8 cellular contexts compared by ENCODE assay signal in the genomic region with DNA sequence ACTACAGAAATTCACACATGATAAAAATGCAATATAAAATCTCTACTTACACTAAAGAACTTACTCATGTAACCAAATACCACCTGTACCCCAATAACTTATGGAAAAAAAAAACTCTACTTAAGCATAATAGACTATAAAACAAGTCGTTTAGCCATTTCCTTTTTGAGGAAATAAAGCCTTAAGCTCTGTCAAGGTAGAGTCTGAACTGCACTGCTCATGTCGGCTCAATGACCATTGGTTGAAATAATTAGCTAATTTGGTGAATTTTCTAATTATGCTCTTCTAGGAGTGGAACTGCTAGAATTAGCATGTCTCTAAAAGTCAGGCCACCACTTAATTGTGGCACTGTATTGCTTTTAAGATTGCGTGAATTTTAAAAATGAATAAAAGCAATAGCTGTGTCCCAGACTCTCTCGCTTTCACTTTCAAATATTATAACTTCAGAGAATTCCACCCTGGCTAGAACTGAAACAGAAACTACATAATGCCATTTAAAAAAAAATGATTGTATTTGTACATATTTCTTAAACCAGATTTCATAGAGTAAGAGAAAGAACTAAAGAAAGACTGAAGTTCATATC.
DNase-seq lines count a peak whose midpoint lies in the region; ATAC-seq, FAIRE-seq and TF ChIP-seq lines count a peak whose summit lies in the region.

No MANE protein-coding gene starts in this region.

- peak; percentile 72 for FAIRE-seq in pancreas (lab: Jason Lieb, UNC)

- peaks cover 58% of the 10 kb centered on the region for H3K4me1 Mint-ChIP-seq in chondrocyte (ENCODE audit: low read depth)

- DNase-seq in chondrocyte (ENCODE audit: low spot score), result no peak
- no peak for DNase-seq in pancreas
- no peak for DNase-seq in SK-N-DZ (ENCODE audit: low spot score)
- no peak for DNase-seq in dorsolateral prefrontal cortex
- DNase-seq in D341Med (ENCODE audit: low spot score), result no peak

- no peaks in the 10 kb centered on the region for H3K4me1 ChIP-seq in pancreas

- no peaks in the 10 kb centered on the region for H3K27me3 Mint-ChIP-seq in chondrocyte (ENCODE audit: low read depth)

- no peak overlapping the region for H3K4me3 Mint-ChIP-seq in chondrocyte (ENCODE audit: unreplicated experiment)

- intact Hi-C loops in pancreas (cut with DNase I) (no loop called here), dorsolateral prefrontal cortex (cut with DNase I) (no loop called here)

- ATAC-seq in GM18867 (IDR thresholded peaks at IDR 0.05; ENCODE audit: unreplicated experiment) (peak; percentile 49), HG03378 (IDR thresholded peaks at IDR 0.05; ENCODE audit: unreplicated experiment) (peak; percentile 64), pancreas (peak in 2 of 4 donors; percentile 36 to 39), GM18861 (IDR thresholded peaks at IDR 0.05; ENCODE audit: unreplicated experiment) (no peak)

- no peaks in the 10 kb centered on the region for H3K36me3 Mint-ChIP-seq in chondrocyte (ENCODE audit: low read depth)

- H3K9me3 ChIP-seq in pancreas, result no peaks in the 10 kb centered on the region

- WGBS in pancreas, 2 donors, result 80 to 83% methylated on average over 4 of the region's 4 CpGs

- TF ChIP-seq CTCF in chondrocyte (IDR thresholded peaks at IDR 0.05) (no peak), pancreas (IDR thresholded peaks at IDR 0.05) (no peak), dorsolateral prefrontal cortex (IDR thresholded peaks at IDR 0.05 in 54 of 56, conservative IDR thresholded peaks at IDR 0.05 in 2 of 56; ENCODE audit: low read depth in 1 of 56, partially characterized antibody in 56 of 56) (no peak)

- H3K27ac ChIP-seq in pancreas (no peak overlapping the region), dorsolateral prefrontal cortex (peak overlapping the region in 11 of 59 donors; percentile 1 to 49 (median 20))

- no peaks in the 10 kb centered on the region for H3K9me3 Mint-ChIP-seq in chondrocyte (ENCODE audit: low read depth)

- H3K4me3 ChIP-seq in pancreas (no peak overlapping the region), dorsolateral prefrontal cortex (peak overlapping the region in 24 of 59 donors; percentile 0 to 38 (median 22))

- no peaks in the 10 kb centered on the region for H3K36me3 ChIP-seq in pancreas

- H3K27ac Mint-ChIP-seq in chondrocyte (ENCODE audit: unreplicated experiment), result peak overlapping the region; percentile 10

- H3K27me3 ChIP-seq in pancreas, result no peaks in the 10 kb centered on the region
- H3K27me3 ChIP-seq in dorsolateral prefrontal cortex, result no peaks in the 10 kb centered on the region
